Comparison of ENCODE assay signal across 8 cellular contexts in the genomic region with DNA sequence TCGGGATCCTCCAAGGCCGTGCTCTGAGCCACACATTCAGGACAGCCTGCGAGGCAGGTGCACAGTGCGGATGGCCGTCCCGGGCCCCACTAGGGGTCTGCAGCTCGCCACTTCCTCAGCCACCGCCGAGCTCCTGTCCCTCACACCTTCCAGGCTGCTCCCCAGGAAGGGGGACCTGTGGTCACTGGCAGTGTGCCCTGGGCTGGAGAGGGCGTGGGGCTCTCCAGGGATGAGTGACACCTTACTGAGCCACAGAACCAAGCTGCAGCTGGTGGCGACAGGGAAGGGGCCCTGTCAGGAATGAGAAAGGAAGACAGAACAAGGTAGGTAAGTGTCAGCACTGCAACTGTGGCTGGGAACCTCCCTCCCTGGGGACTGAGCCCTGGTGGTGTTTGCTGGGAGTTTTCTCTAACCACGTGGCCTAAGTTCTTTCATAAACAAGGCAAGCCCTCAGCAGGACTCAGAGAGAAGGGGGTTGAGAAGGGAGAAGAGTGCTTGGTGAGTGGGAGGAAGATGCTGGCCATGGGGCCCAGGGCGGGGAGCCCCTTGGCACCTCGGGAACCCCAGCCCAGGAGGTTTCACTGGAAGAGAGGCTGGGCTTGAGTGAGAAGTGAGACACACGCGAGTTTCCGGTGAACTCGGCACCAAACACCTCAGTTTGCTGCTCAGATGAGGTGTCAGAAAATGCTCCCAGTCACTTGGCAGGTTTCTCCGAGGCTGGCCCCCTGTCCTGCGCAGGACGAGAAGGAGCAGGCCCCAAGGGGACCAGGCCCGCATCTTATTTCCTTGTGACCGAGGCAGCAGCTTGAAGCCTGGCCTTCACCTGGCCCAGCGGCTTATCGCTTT. TPM values are rescaled to one million over a fixed set of nuclear protein-coding genes. Genes with fewer than 3 reads are reported as not detected.
DNase-seq lines count a peak whose midpoint lies in the region; ATAC-seq and TF ChIP-seq lines count a peak whose summit lies in the region.

No MANE protein-coding gene starts in this region.

- no peaks in the 10 kb centered on the region for H3K27me3 ChIP-seq in RWPE2 (ENCODE audit: insufficient read depth, poor library complexity, severe bottlenecking)
- peaks cover 0 to 3% of the 10 kb centered on the region in 2 donors for H3K27me3 ChIP-seq in left lung

- intact Hi-C loops in left lung (cut with DNase I): no loop called here

- no peak for TF ChIP-seq CTCF in RWPE2 (IDR thresholded peaks at IDR 0.05; ENCODE audit: poor library complexity, severe bottlenecking)
- TF ChIP-seq CTCF in left lung (IDR thresholded peaks at IDR 0.05): no peak
- no peak for TF ChIP-seq CTCF in omental fat pad (IDR thresholded peaks at IDR 0.05)

- ATAC-seq in HG02870 (IDR thresholded peaks at IDR 0.05; ENCODE audit: unreplicated experiment) (peak; percentile 59), RWPE2 (ENCODE audit: low read depth) (peak; percentile 17; the same call in 1 of the 3 replicates), left lung (peak; percentile 35), omental fat pad (ENCODE audit: low FRiP score) (no peak)

- DNase-seq in stimulated activated naive CD4-positive, alpha-beta T cell treated with Interleukin-2 at 50 U/mL for 16 hours (lab: John Stamatoyannopoulos, UW): peak; percentile 56
- no peak for DNase-seq in stimulated activated naive CD4-positive, alpha-beta T cell (lab: John Stamatoyannopoulos, UW)
- DNase-seq in RWPE2 (ENCODE audit: low spot score) (no peak), left lung (no peak), omental fat pad (ENCODE audit: low spot score) (no peak), NCI-H2196 treated with DMSO at 0.1 percent for 48 hours (lab: John Stamatoyannopoulos, UW; ENCODE audit: unreplicated experiment) (no peak), NCI-H1092 treated with DMSO at 0.1 percent for 48 hours (lab: John Stamatoyannopoulos, UW) (no peak)

- no peaks in the 10 kb centered on the region for H3K4me1 ChIP-seq in RWPE2 (ENCODE audit: insufficient read depth, poor library complexity, severe bottlenecking)
- H3K4me1 ChIP-seq in left lung: no peaks in the 10 kb centered on the region

- no peak overlapping the region for H3K4me3 ChIP-seq in RWPE2 (ENCODE audit: severe bottlenecking)
- H3K4me3 ChIP-seq in left lung: no peak overlapping the region

- H3K9me3 ChIP-seq in RWPE2 (ENCODE audit: severe bottlenecking) (no peaks in the 10 kb centered on the region), left lung (no peaks in the 10 kb centered on the region)

- H3K36me3 ChIP-seq in RWPE2 (ENCODE audit: low read depth): no peaks in the 10 kb centered on the region
- no peaks in the 10 kb centered on the region for H3K36me3 ChIP-seq in left lung

- no peak overlapping the region for H3K27ac ChIP-seq in RWPE2 (ENCODE audit: poor library complexity, severe bottlenecking)
- H3K27ac ChIP-seq in left lung: no peak overlapping the region

RNA-seq across cellular contexts. Expression of a gene that starts 5.2 kb away (rescaled TPM):
- total RNA-seq in left lung: not detected
- total RNA-seq in omental fat pad: 1 to 10 TPM in 1 of 4 donors, under 1 TPM in 1, not detected in 2; 0.24 to 1.1 TPM

RNA-seq across cellular contexts. Expression of a gene that starts 10.6 kb away (rescaled TPM):
- total RNA-seq in left lung (not detected), omental fat pad (not detected)
